11 cellular contexts compared by ENCODE assay signal in the genomic region with DNA sequence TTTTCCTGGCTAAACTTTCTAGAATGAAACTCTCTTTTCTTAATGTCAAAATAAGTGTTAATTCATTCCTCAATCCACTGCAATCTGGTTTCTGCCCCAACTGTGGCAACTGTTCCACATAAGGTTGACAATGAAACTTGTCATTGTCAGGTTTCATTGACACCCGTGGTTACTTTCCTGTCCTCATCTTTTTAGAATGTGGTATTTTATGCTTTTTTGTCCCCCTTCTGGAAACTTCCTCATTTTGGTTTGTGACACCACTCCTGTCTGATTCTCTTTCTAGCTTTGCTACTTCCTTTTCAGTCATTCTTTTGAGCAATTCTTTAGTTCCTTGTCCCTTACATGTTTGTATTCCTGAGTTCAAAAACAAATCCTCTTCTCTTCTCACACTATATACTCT. TPM values are rescaled to one million over a fixed set of nuclear protein-coding genes. Genes with fewer than 3 reads are reported as not detected.
DNase-seq lines count a peak whose midpoint lies in the region; ATAC-seq and TF ChIP-seq lines count a peak whose summit lies in the region.
"Had no signal": no experiment of that assay in that cellular context is flagged by ENCODE, and none has a peak within 500 bp of the region (broad histone marks: within the 10 kb centered on the region; RNA-seq: fewer than 3 reads in every experiment).

No MANE protein-coding gene starts in this region.

- BruUV-seq in Caco-2 (replicated peaks; lab: Mats Ljungman, UMichigan) (no TSS peak), A673 (replicated peaks; lab: Mats Ljungman, UMichigan) (no TSS peak)

- H3K4me1 Mint-ChIP-seq in activated naive CD4-positive, alpha-beta T cell treated with anti-CD3 and anti-CD28 coated beads, Interleukin-2, amount 50 U/mL, for 24 hours: peaks cover 69% of the 10 kb centered on the region
- peaks cover 48% of the 10 kb centered on the region for H3K4me1 Mint-ChIP-seq in activated naive CD8-positive, alpha-beta T cell treated with anti-CD3 and anti-CD28 coated beads, Interleukin-2, amount 10 ng/mL, durations not matched to agents 7 days and 5 days
- H3K4me1 Mint-ChIP-seq in endothelial cell (ENCODE audit: unreplicated experiment) (peaks cover 4% of the 10 kb centered on the region), Caco-2 (ENCODE audit: low read depth, unreplicated experiment) (peaks cover 7% of the 10 kb centered on the region)

- peaks cover 18% of the 10 kb centered on the region for H3K36me3 Mint-ChIP-seq in activated naive CD4-positive, alpha-beta T cell treated with anti-CD3 and anti-CD28 coated beads, Interleukin-2, amount 50 U/mL, for 24 hours
- H3K36me3 Mint-ChIP-seq in activated naive CD8-positive, alpha-beta T cell treated with anti-CD3 and anti-CD28 coated beads, Interleukin-2, amount 10 ng/mL, durations not matched to agents 7 days and 5 days: peaks cover 44% of the 10 kb centered on the region
- H3K36me3 Mint-ChIP-seq in endothelial cell (ENCODE audit: low read depth, unreplicated experiment): peaks cover 6% of the 10 kb centered on the region
- H3K36me3 Mint-ChIP-seq in Caco-2 (ENCODE audit: insufficient read depth, unreplicated experiment): peaks cover 13% of the 10 kb centered on the region

- no peaks in the 10 kb centered on the region for H3K27me3 Mint-ChIP-seq in activated naive CD4-positive, alpha-beta T cell treated with anti-CD3 and anti-CD28 coated beads, Interleukin-2, amount 50 U/mL, for 24 hours
- H3K27me3 Mint-ChIP-seq in activated naive CD8-positive, alpha-beta T cell treated with anti-CD3 and anti-CD28 coated beads, Interleukin-2, amount 10 ng/mL, durations not matched to agents 7 days and 5 days: no peaks in the 10 kb centered on the region
- H3K27me3 Mint-ChIP-seq in endothelial cell (ENCODE audit: unreplicated experiment): peaks cover 2% of the 10 kb centered on the region
- no peaks in the 10 kb centered on the region for H3K27me3 Mint-ChIP-seq in Caco-2 (ENCODE audit: insufficient read depth, unreplicated experiment)

- H3K27me3 ChIP-seq in Caco-2 (replicated peaks; ENCODE audit: control insufficient read depth, insufficient read depth, low read length) (no peaks in the 10 kb centered on the region), A673 (replicated peaks; ENCODE audit: insufficient read depth, low read depth, low read length, poor library complexity) (peaks cover 4% of the 10 kb centered on the region)

- DNase-seq in activated naive CD4-positive, alpha-beta T cell treated with anti-CD3 and anti-CD28 coated beads, Interleukin-2, amount 50 U/mL, for 16 hours: no peak
- DNase-seq in MV-4-11 (lab: John Stamatoyannopoulos, UW): peak; percentile 96
- DNase-seq in activated naive CD8-positive, alpha-beta T cell treated with anti-CD3 and anti-CD28 coated beads, Interleukin-2, amount 10 ng/mL, durations not matched to agents 7 days and 5 days: no peak
- DNase-seq in endothelial cell (ENCODE audit: low spot score): no peak
- no peak for DNase-seq in NCI-H524 treated with DMSO at 0.1 percent for 48 hours (lab: John Stamatoyannopoulos, UW)
- no peak for DNase-seq in Caco-2
- no peak for DNase-seq in A673 (ENCODE audit: low spot score)
- DNase-seq: activated gamma-delta T cell treated with Interleukin-2 at 50 U/mL for 16 hours, NCI-H2171, SW 1271 had no signal

- H3K4me3 Mint-ChIP-seq in activated naive CD4-positive, alpha-beta T cell treated with anti-CD3 and anti-CD28 coated beads, Interleukin-2, amount 50 U/mL, for 24 hours: peak overlapping the region; percentile 28
- H3K4me3 Mint-ChIP-seq in activated naive CD8-positive, alpha-beta T cell treated with anti-CD3 and anti-CD28 coated beads, Interleukin-2, amount 10 ng/mL, durations not matched to agents 7 days and 5 days: peak overlapping the region; percentile 47
- H3K4me3 Mint-ChIP-seq in endothelial cell (ENCODE audit: unreplicated experiment) (no peak overlapping the region), Caco-2 (ENCODE audit: unreplicated experiment) (no peak overlapping the region)

- ATAC-seq in activated naive CD8-positive, alpha-beta T cell treated with anti-CD3 and anti-CD28 coated beads, Interleukin-2, amount 10 ng/mL, durations not matched to agents 7 days and 5 days (ENCODE audit: low read depth): peak; percentile 53

- CTCF ChIA-PET in Caco-2 (lab: Charles Lee): no interaction called here
- CTCF ChIA-PET in A673 (lab: Charles Lee): no interaction called here

- peaks cover 10% of the 10 kb centered on the region for H3K9me3 Mint-ChIP-seq in activated naive CD4-positive, alpha-beta T cell treated with anti-CD3 and anti-CD28 coated beads, Interleukin-2, amount 50 U/mL, for 24 hours
- H3K9me3 Mint-ChIP-seq in activated naive CD8-positive, alpha-beta T cell treated with anti-CD3 and anti-CD28 coated beads, Interleukin-2, amount 10 ng/mL, durations not matched to agents 7 days and 5 days: peaks cover 6% of the 10 kb centered on the region
- H3K9me3 Mint-ChIP-seq in endothelial cell (ENCODE audit: unreplicated experiment) (no peaks in the 10 kb centered on the region), Caco-2 (ENCODE audit: unreplicated experiment) (peaks cover 4% of the 10 kb centered on the region)

- intact Hi-C loops in Caco-2 (cut with micrococcal nuclease; ENCODE audit: unreplicated experiment) (no loop called here), A673 (cut with micrococcal nuclease; ENCODE audit: unreplicated experiment) (no loop called here)

- peak overlapping the region; percentile 69 for H3K27ac Mint-ChIP-seq in activated naive CD4-positive, alpha-beta T cell treated with anti-CD3 and anti-CD28 coated beads, Interleukin-2, amount 50 U/mL, for 24 hours
- H3K27ac Mint-ChIP-seq in activated naive CD8-positive, alpha-beta T cell treated with anti-CD3 and anti-CD28 coated beads, Interleukin-2, amount 10 ng/mL, durations not matched to agents 7 days and 5 days: peak overlapping the region; percentile 62
- H3K27ac Mint-ChIP-seq in endothelial cell (ENCODE audit: unreplicated experiment) (no peak overlapping the region), Caco-2 (ENCODE audit: unreplicated experiment) (no peak overlapping the region)

- H3K27ac ChIP-seq in A673 (ENCODE audit: low read depth, low read length, poor library complexity, severe bottlenecking): no peak overlapping the region

- peaks cover 2% of the 10 kb centered on the region; the same call in 1 of the 2 replicates for H3K9me3 ChIP-seq in Caco-2
- H3K9me3 ChIP-seq in A673 (ENCODE audit: low read depth, low read length, poor library complexity, severe bottlenecking): no peaks in the 10 kb centered on the region

- H3K4me1 ChIP-seq in Caco-2 (peaks cover under 1% of the 10 kb centered on the region; the same call in 1 of the 2 replicates), A673 (ENCODE audit: insufficient read depth, low read length, poor library complexity, severe bottlenecking) (no peaks in the 10 kb centered on the region)

- TF ChIP-seq CTCF in endothelial cell (IDR thresholded peaks at IDR 0.05; ENCODE audit: unreplicated experiment) (no peak), Caco-2 (IDR thresholded peaks at IDR 0.05; ENCODE audit: insufficient read depth in 1 of 2, low read depth in 1 of 2, low read length in 1 of 2, severe bottlenecking in 1 of 2, unreplicated experiment in 1 of 2) (no peak), A673 (conservative IDR thresholded peaks at IDR 0.05; ENCODE audit: low read depth, low read length) (no peak)

- H3K36me3 ChIP-seq in Caco-2 (ENCODE audit: control insufficient read depth, insufficient read depth, low read length): no peaks in the 10 kb centered on the region
- no peaks in the 10 kb centered on the region for H3K36me3 ChIP-seq in A673 (ENCODE audit: insufficient read depth, low read length, poor library complexity, severe bottlenecking)

- POLR2A ChIA-PET in activated naive CD8-positive, alpha-beta T cell treated with anti-CD3 and anti-CD28 coated beads, Interleukin-2, amount 10 ng/mL, durations not matched to agents 7 days and 5 days (lab: Charles Lee): interaction anchor here (1.0 kb wide), 1 partner anchor 58 kb away, joined by 3 read pairs; no protein-coding TSS in a partner anchor
- POLR2A ChIA-PET in Caco-2 (lab: Charles Lee) (no interaction called here), A673 (lab: Charles Lee; ENCODE audit: low non-redundant PET) (no interaction called here)

- no peak overlapping the region for H3K4me3 ChIP-seq in Caco-2 (ENCODE audit: low read depth, low read length)
- no peak overlapping the region for H3K4me3 ChIP-seq in A673 (ENCODE audit: low read depth, low read length, poor library complexity, severe bottlenecking)

RNA-seq across cellular contexts. Expression of a gene that starts 7.5 kb away (rescaled TPM):
- total RNA-seq in activated naive CD8-positive, alpha-beta T cell treated with anti-CD3 and anti-CD28 coated beads, Interleukin-2, amount 10 ng/mL, durations not matched to agents 7 days and 5 days: 100 to 1,000 TPM; 117 to 125 TPM
- total RNA-seq in endothelial cell (ENCODE audit: unreplicated experiment) (4.0 TPM), Caco-2 (2022) (20.6 and 21.8 TPM in 2 replicates), A673 (2021) (3.8 and 4.8 TPM in 2 replicates)

Comparison
In these comparisons a context has a peak if more than half of its experiments do, and no peak if none do; other contexts are left out.
1. H3K27ac Mint-ChIP-seq: peak in activated naive CD4-positive, alpha-beta T cell treated with anti-CD3 and anti-CD28 coated beads, Interleukin-2, amount 50 U/mL, for 24 hours (single experiment) and activated naive CD8-positive, alpha-beta T cell treated with anti-CD3 and anti-CD28 coated beads, Interleukin-2, amount 10 ng/mL, durations not matched to agents 7 days and 5 days (single experiment); none in endothelial cell (single experiment) and Caco-2 (single experiment).
2. H3K4me3 Mint-ChIP-seq: peak in activated naive CD4-positive, alpha-beta T cell treated with anti-CD3 and anti-CD28 coated beads, Interleukin-2, amount 50 U/mL, for 24 hours (single experiment) and activated naive CD8-positive, alpha-beta T cell treated with anti-CD3 and anti-CD28 coated beads, Interleukin-2, amount 10 ng/mL, durations not matched to agents 7 days and 5 days (single experiment); none in endothelial cell (single experiment) and Caco-2 (single experiment).